Comparison of ENCODE assay signal across 12 cellular contexts in the genomic region with DNA sequence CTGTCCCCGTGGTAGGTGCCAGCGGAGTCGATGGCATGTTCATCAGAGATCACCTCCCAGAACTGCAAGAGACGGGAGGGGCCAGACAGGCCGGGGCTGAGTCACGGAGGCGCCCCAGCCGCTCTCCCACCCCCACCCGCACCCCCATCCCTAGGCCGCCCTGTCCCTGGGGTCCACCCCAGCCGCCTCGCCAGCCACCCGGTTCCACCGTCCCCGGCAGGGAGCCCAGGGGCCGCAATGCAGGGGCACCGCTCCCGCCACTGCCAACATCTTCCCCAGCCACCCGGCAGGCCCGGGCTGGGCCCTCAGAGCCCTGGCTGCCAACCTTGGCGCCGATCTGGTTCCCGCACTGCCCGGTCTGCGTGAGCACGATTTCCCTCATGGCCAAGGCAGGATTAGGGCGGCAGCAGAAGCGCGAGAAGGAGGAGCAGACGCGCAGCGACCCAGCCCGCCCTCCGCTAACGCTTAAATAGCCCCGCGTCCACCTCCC. TPM values are rescaled to one million over a fixed set of nuclear protein-coding genes. Genes with fewer than 3 reads are reported as not detected.
"Had no signal": no experiment of that assay in that cellular context is flagged by ENCODE, and none has a peak within 500 bp of the region (broad histone marks: within the 10 kb centered on the region; RNA-seq: fewer than 3 reads in every experiment).

A gene (minus strand): TSS at position 440 of the 490 bp plus-strand sequence. CDS start 58 bp downstream, at position 382.

RNA-seq across cellular contexts. Expression of the gene that starts here (rescaled TPM):
- total RNA-seq: activated CD4-positive, alpha-beta memory T cell treated with anti-CD3 and anti-CD28 coated beads for 36 hours; activated CD4-positive, alpha-beta memory T cell treated with anti-CD3 and anti-CD28 coated beads, Interleukin-2, amount 10 ng/mL, durations not matched to agents 7 days and 5 days; activated CD4-positive, alpha-beta T cell treated with anti-CD3 and anti-CD28 coated beads for 36 hours; activated CD4-positive, alpha-beta T cell treated with anti-CD3 and anti-CD28 coated beads, Interleukin-2, amount 10 ng/mL, durations not matched to agents 7 days and 5 days; activated CD8-positive, alpha-beta memory T cell treated with anti-CD3 and anti-CD28 coated beads for 36 hours; activated CD8-positive, alpha-beta memory T cell treated with anti-CD3 and anti-CD28 coated beads, Interleukin-2, amount 10 ng/mL, durations not matched to agents 7 days and 5 days; activated CD8-positive, alpha-beta T cell treated with anti-CD3 and anti-CD28 coated beads for 36 hours; activated CD8-positive, alpha-beta T cell treated with anti-CD3 and anti-CD28 coated beads, Interleukin-2, amount 10 ng/mL, durations not matched to agents 7 days and 5 days; T-cell; T-helper 1 cell treated with Interleukin-12 subunit alpha and Interleukin-12 subunit beta and Interleukin-4 antibody, amounts not matched to agents 30 ng/mL and 1 ng/mL, for 36 hours; T-helper 17 cell; T-helper 2 cell treated with Interferon-gamma antibody and Interleukin-4, amounts not matched to agents 100 ng/mL and 5 ng/mL, for 36 hours had no signal
